ENCODE assay signal across 6 cellular contexts in genomic region chr1:209898271-209898670, GRCh38. TPM values are rescaled to one million over a fixed set of nuclear protein-coding genes. Genes with fewer than 3 reads are reported as not detected.
"Had no signal": no experiment of that assay in that cellular context is flagged by ENCODE, and none has a peak within 500 bp of the region (broad histone marks: within the 10 kb centered on the region; RNA-seq: fewer than 3 reads in every experiment).

No MANE protein-coding gene starts in this region.

RNA-seq across cellular contexts. Expression of gene SYT14, which starts 39.7 kb away (rescaled TPM):
- total RNA-seq: naive thymus-derived CD8-positive, alpha-beta T cell; natural killer cell treated with Interleukin-12 subunit alpha and Interleukin-12 subunit beta and Interleukin-15 and Interleukin-18, amount 100 ng/mL, for 72 hours; right lobe of liver; subcutaneous adipose tissue; thoracic aorta; upper lobe of left lung had no signal
- polyA plus RNA-seq: naive thymus-derived CD8-positive, alpha-beta T cell had no signal
